14 cellular contexts compared by ENCODE assay signal in the genomic region with DNA sequence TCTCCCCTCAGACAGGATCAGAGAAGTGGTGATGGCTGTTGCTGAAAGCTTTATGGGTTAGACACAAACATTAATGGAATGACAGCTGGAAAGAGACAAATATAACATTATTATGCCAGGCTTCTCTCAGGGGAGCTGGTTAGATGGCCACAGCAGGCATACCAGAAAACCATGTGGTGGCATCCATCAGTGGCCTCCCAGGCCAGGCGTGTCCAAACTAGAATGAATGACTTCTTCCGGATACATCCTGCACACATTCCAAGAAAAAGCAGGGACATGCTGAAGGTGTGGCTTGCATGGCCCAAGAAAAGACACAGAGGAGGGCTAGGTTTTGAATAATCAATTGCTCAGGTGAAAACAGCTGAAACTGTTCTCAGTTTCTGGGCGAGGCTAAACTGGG.
DNase-seq lines count a peak whose midpoint lies in the region; TF ChIP-seq lines count a peak whose summit lies in the region.
"Had no signal": no experiment of that assay in that cellular context is flagged by ENCODE, and none has a peak within 500 bp of the region (broad histone marks: within the 10 kb centered on the region; RNA-seq: fewer than 3 reads in every experiment).

No MANE protein-coding gene starts in this region.

- H3K9ac ChIP-seq in Karpas-422 (ENCODE audit: low read length): no peak overlapping the region

- H3K27ac ChIP-seq in epithelial cell of prostate (peak overlapping the region; percentile 75), suprapubic skin (no peak overlapping the region), Karpas-422 (ENCODE audit: low read length) (no peak overlapping the region)
- H3K27ac ChIP-seq: A549 had no signal

- no peaks in the 10 kb centered on the region for H4K20me1 ChIP-seq in Karpas-422 (ENCODE audit: insufficient read depth, low read depth, low read length)

- no peaks in the 10 kb centered on the region for H3K79me2 ChIP-seq in Karpas-422 (ENCODE audit: low read length)

- no peaks in the 10 kb centered on the region for H3K9me2 ChIP-seq in Karpas-422 (replicated peaks; ENCODE audit: insufficient read depth, low read length)

- H3K4me3 ChIP-seq in suprapubic skin (no peak overlapping the region), Karpas-422 (ENCODE audit: low read length) (no peak overlapping the region)
- H3K4me3 ChIP-seq: A549, HAP-1 had no signal

- peaks cover 26% of the 10 kb centered on the region for H3K4me1 Mint-ChIP-seq in MCF 10A (ENCODE audit: insufficient read depth, unreplicated experiment)

- H3K4me2 ChIP-seq in Karpas-422 (ENCODE audit: low read depth, low read length, poor library complexity, severe bottlenecking): no peak overlapping the region
- H3K4me2 ChIP-seq: A549 had no signal

- TF ChIP-seq EP300 in suprapubic skin (IDR thresholded peaks at IDR 0.05): no peak

- no peaks in the 10 kb centered on the region for H3K27me3 Mint-ChIP-seq in MCF 10A (ENCODE audit: insufficient read depth, unreplicated experiment)

- H3K27ac Mint-ChIP-seq in MCF 10A (ENCODE audit: low read depth, unreplicated experiment): peak overlapping the region; percentile 1
- H3K27ac Mint-ChIP-seq: CD14-positive monocyte had no signal

- H3K27me3 ChIP-seq in suprapubic skin (no peaks in the 10 kb centered on the region), Karpas-422 (ENCODE audit: low read length) (no peaks in the 10 kb centered on the region)

- no peaks in the 10 kb centered on the region for H3K36me3 ChIP-seq in suprapubic skin
- H3K36me3 ChIP-seq in Karpas-422 (ENCODE audit: insufficient read depth, low read length): no peaks in the 10 kb centered on the region
- H3K36me3 ChIP-seq: HAP-1 had no signal

- POLR2A ChIA-PET in MCF 10A (lab: Yijun Ruan, JAX): interaction anchor here (0.6 to 2.2 kb wide), 4 partner anchors 10 to 202 kb away, joined by 3 to 10 read pairs (median 4); no protein-coding TSS in a partner anchor

- H3K9me3 Mint-ChIP-seq in MCF 10A (ENCODE audit: unreplicated experiment): no peaks in the 10 kb centered on the region
- H3K9me3 Mint-ChIP-seq: CD8-positive, alpha-beta memory T cell had no signal

- no peak for TF ChIP-seq POLR2A in suprapubic skin (IDR thresholded peaks at IDR 0.05)

- no peak for TF ChIP-seq CTCF in MCF 10A (IDR thresholded peaks at IDR 0.05; ENCODE audit: unreplicated experiment)
- TF ChIP-seq CTCF in suprapubic skin (IDR thresholded peaks at IDR 0.05): no peak

- H3K9me3 ChIP-seq in suprapubic skin (no peaks in the 10 kb centered on the region), Karpas-422 (ENCODE audit: low read length) (no peaks in the 10 kb centered on the region)
- H3K9me3 ChIP-seq: A549, Caco-2, HAP-1 had no signal

- WGBS in suprapubic skin: 60% methylated on average over 3 of the region's 3 CpGs

- H3K4me3 Mint-ChIP-seq in MCF 10A (ENCODE audit: unreplicated experiment): no peak overlapping the region
- H3K4me3 Mint-ChIP-seq: CD14-positive monocyte; CD8-positive, alpha-beta memory T cell had no signal

- BruUV-seq in MCF 10A (replicated peaks; lab: Mats Ljungman, UMichigan): no TSS peak

- DNase-seq in MCF 10A (ENCODE audit: unreplicated experiment) (no peak), epithelial cell of prostate (ENCODE audit: low read depth, low spot score) (no peak), myocyte (ENCODE audit: low read depth) (peak; percentile 90), iPS-NIHi7 (ENCODE audit: extremely low spot score) (no peak), suprapubic skin (ENCODE audit: low spot score in 2 of 2) (no peak), mucosa of gallbladder (ENCODE audit: low spot score) (no peak), Karpas-422 (no peak)
- DNase-seq: Caco-2; CD8-positive, alpha-beta memory T cell; DND-41; GDM1 had no signal

- H3K4me1 ChIP-seq in suprapubic skin: no peaks in the 10 kb centered on the region
- H3K4me1 ChIP-seq in Karpas-422 (ENCODE audit: low read length): no peaks in the 10 kb centered on the region
- H3K4me1 ChIP-seq: A549, Caco-2, HAP-1 had no signal

- CTCF ChIA-PET in MCF 10A (lab: Yijun Ruan, JAX): interaction anchor here (0.6 to 5.1 kb wide), 4 partner anchors 25 to 574 kb away, joined by 3 to 44 read pairs (median 8); no protein-coding TSS in a partner anchor

- H2AFZ ChIP-seq in Karpas-422 (ENCODE audit: low read length): no peak overlapping the region

- H3K36me3 Mint-ChIP-seq in MCF 10A (ENCODE audit: insufficient read depth, unreplicated experiment): no peaks in the 10 kb centered on the region
- H3K36me3 Mint-ChIP-seq: CD14-positive monocyte; CD8-positive, alpha-beta memory T cell had no signal

- intact Hi-C loops in MCF 10A (cut with micrococcal nuclease): no loop called here
